In genomic region chr5:75716715-75717081, GRCh38 we compare ENCODE assay signal across 8 cellular contexts. TPM values are rescaled to one million over a fixed set of nuclear protein-coding genes. Genes with fewer than 3 reads are reported as not detected.
DNase-seq lines count a peak whose midpoint lies in the region; ATAC-seq and TF ChIP-seq lines count a peak whose summit lies in the region.

No MANE protein-coding gene starts in this region.

- TF ChIP-seq CTCF in DOHH2 (IDR thresholded peaks at IDR 0.05; ENCODE audit: low read depth, low read length, poor library complexity, severe bottlenecking) (no peak), GM10248 (IDR thresholded peaks at IDR 0.05; ENCODE audit: control extremely low read depth, extremely low read depth, low read depth, missing control alignments) (no peak)

- H3K27ac ChIP-seq in DOHH2 (ENCODE audit: low read depth, low read length) (peak overlapping the region; percentile 88), HUES64 (ENCODE audit: low read depth, low read length) (peak overlapping the region; percentile 83), caudate nucleus (ENCODE audit: low read depth, low read length) (peak overlapping the region; percentile 73)

- peak overlapping the region; percentile 85 for H3K9ac ChIP-seq in HUES64 (ENCODE audit: low read depth, low read length)
- peak overlapping the region; percentile 78 for H3K9ac ChIP-seq in mucosa of stomach (ENCODE audit: low read length)

- peak overlapping the region; percentile 70 for H3K4me2 ChIP-seq in DOHH2 (ENCODE audit: low read length)

- H4K20me1 ChIP-seq in DOHH2 (ENCODE audit: control insufficient read depth, insufficient read depth, low read depth, low read length), result no peaks in the 10 kb centered on the region

- 1% methylated on average over 7 of the region's 7 CpGs for WGBS in HUES64

- ATAC-seq in GM21423 (IDR thresholded peaks at IDR 0.05; ENCODE audit: unreplicated experiment), result peak; percentile 19

- no peaks in the 10 kb centered on the region for H3K27me3 ChIP-seq in DOHH2 (ENCODE audit: control insufficient read depth, low read length)
- H3K27me3 ChIP-seq in HUES64 (ENCODE audit: insufficient read depth, low read length), result no peaks in the 10 kb centered on the region
- no peaks in the 10 kb centered on the region for H3K27me3 ChIP-seq in mucosa of stomach (ENCODE audit: control insufficient read depth, insufficient read depth, low read length)

- POLR2A ChIA-PET in GM10248 (lab: Yijun Ruan, JAX), result interaction anchor here (0.7 kb wide), 1 partner anchor 349 kb away, joined by 3 read pairs; no protein-coding TSS in a partner anchor

- H3K9me2 ChIP-seq in DOHH2 (replicated peaks; ENCODE audit: control insufficient read depth, low read length), result no peaks in the 10 kb centered on the region

- H3K4me3 ChIP-seq in DOHH2 (ENCODE audit: low read length) (peak overlapping the region; percentile 97), HUES64 (ENCODE audit: low read length) (peak overlapping the region; percentile 97), mucosa of stomach (ENCODE audit: low read length) (peak overlapping the region; percentile 97)

- peaks cover 35% of the 10 kb centered on the region for H3K36me3 ChIP-seq in DOHH2 (ENCODE audit: control insufficient read depth, low read length)
- peaks cover 19% of the 10 kb centered on the region; the same call in 1 of the 2 replicates for H3K36me3 ChIP-seq in HUES64 (ENCODE audit: insufficient read depth, low read length)
- H3K36me3 ChIP-seq in mucosa of stomach (ENCODE audit: control insufficient read depth, insufficient read depth, low read length), result no peaks in the 10 kb centered on the region

- H3K9me3 ChIP-seq in DOHH2 (ENCODE audit: control insufficient read depth, insufficient read depth, low read length), result no peaks in the 10 kb centered on the region
- no peaks in the 10 kb centered on the region for H3K9me3 ChIP-seq in HUES64 (ENCODE audit: insufficient read depth, low read depth, low read length)
- H3K9me3 ChIP-seq in mucosa of stomach (ENCODE audit: control insufficient read depth, low read length), result no peaks in the 10 kb centered on the region

- H3K4me1 ChIP-seq in DOHH2 (ENCODE audit: control insufficient read depth, low read length) (peaks cover 11% of the 10 kb centered on the region), HUES64 (ENCODE audit: insufficient read depth, low read length) (peaks cover 4% of the 10 kb centered on the region; the same call in 1 of the 2 replicates), mucosa of stomach (ENCODE audit: control insufficient read depth, insufficient read depth, low read length) (no peaks in the 10 kb centered on the region)

- H3K79me2 ChIP-seq in DOHH2 (ENCODE audit: control insufficient read depth, low read length), result peaks cover 52% of the 10 kb centered on the region

- peaks cover 7% of the 10 kb centered on the region; the same call in 1 of the 2 replicates for H3F3A ChIP-seq in DOHH2 (ENCODE audit: control insufficient read depth, insufficient read depth)

- DNase-seq in caudate nucleus (lab: John Stamatoyannopoulos, UW) (no peak), GM10248 (ENCODE audit: extremely low spot score) (no peak), GOT3 (lab: John Stamatoyannopoulos, UW) (no peak), inferior parietal cortex (ENCODE audit: extremely low spot score) (no peak)

- CTCF ChIA-PET in GM10248 (lab: Yijun Ruan, JAX), result interaction anchor here (1.2 to 1.9 kb wide), 2 partner anchors 9 to 36 kb away, joined by 4 to 10 read pairs; no protein-coding TSS in a partner anchor

RNA-seq across cellular contexts. Expression of gene POC5, which starts 0.5 kb away (rescaled TPM):
- 11.1 TPM for polyA plus RNA-seq in HUES64 (2013, experiment 1 of 2)
- 10.1 TPM for polyA plus RNA-seq in HUES64 (2013, experiment 2 of 2)
